In the genomic region with DNA sequence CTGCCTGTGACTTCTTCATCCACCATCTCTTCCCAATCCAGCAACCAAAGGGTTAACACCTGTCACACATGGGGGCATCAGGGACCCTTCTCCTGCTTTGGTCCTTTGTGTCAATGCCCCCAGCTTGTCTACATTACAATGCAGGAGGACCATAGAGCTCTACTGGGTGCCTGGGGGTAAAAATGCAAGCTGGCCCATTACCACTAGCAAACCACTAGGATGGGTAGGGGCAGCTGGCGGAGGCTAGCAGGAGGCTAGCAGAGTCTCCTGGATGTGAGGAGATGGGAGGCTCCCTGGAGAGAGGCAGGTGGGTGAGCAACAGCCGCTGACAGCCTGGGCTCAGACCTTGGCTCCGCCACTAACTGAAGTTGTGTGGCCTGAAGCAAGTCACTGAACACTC, we compare ENCODE assay signal across 21 cellular contexts.
"Had no signal": no experiment of that assay in that cellular context is flagged by ENCODE, and none has a peak within 500 bp of the region (broad histone marks: within the 10 kb centered on the region; RNA-seq: fewer than 3 reads in every experiment).

No MANE protein-coding gene starts in this region.

- H3K4me1 Mint-ChIP-seq: stimulated activated memory B cell treated with anti-CD40 and anti-IgM and Interleukin-4, amounts not matched to agents 10 μg/mL and 1 μg/mL and 100 μg/mL, for 72 hours had no signal

- H3K27ac ChIP-seq: coronary artery, foreskin keratinocyte, ovary, prostate gland, right lobe of liver, tibial artery, upper lobe of left lung, uterus had no signal

- H3K4me3 Mint-ChIP-seq: endodermal cell; naive thymus-derived CD8-positive, alpha-beta T cell; stimulated activated memory B cell treated with anti-CD40 and anti-IgM and Interleukin-4, amounts not matched to agents 10 μg/mL and 1 μg/mL and 100 μg/mL, for 72 hours; stimulated activated naive CD8-positive, alpha-beta T cell treated with anti-CD3 and anti-CD28 coated beads, Interleukin-15, Interleukin-2, amounts not matched to agents 100 ng/mL and 50 ng/mL, for 24 hours had no signal

- H3K9me3 ChIP-seq: mucosa of descending colon, ovary, prostate gland, right lobe of liver, tibial artery, upper lobe of left lung, uterus had no signal

- H3K36me3 ChIP-seq: ovary, prostate gland, right lobe of liver, tibial artery, upper lobe of left lung, uterus had no signal

- ATAC-seq: foreskin keratinocyte; left lobe of liver; mucosa of descending colon; naive thymus-derived CD8-positive, alpha-beta T cell; right lobe of liver; stimulated activated memory B cell treated with anti-CD40 and anti-IgM and Interleukin-4, amounts not matched to agents 10 μg/mL and 1 μg/mL and 100 μg/mL, for 72 hours had no signal

- H3K27ac Mint-ChIP-seq: endodermal cell; naive thymus-derived CD8-positive, alpha-beta T cell; stimulated activated memory B cell treated with anti-CD40 and anti-IgM and Interleukin-4, amounts not matched to agents 10 μg/mL and 1 μg/mL and 100 μg/mL, for 72 hours; stimulated activated naive CD8-positive, alpha-beta T cell treated with anti-CD3 and anti-CD28 coated beads, Interleukin-15, Interleukin-2, amounts not matched to agents 100 ng/mL and 50 ng/mL, for 24 hours had no signal

- DNase-seq: effector CD4-positive, alpha-beta T cell; endodermal cell; erythroblast; foreskin keratinocyte; islet precursor cell; mammary epithelial cell; mucosa of descending colon; naive thymus-derived CD8-positive, alpha-beta T cell; ovary; retina; right lobe of liver; stimulated activated CD4-positive, alpha-beta T cell treated with anti-CD3 and anti-CD28 coated beads, Interleukin-4, amount 100 ng/mL, for 1 hour; stimulated activated CD8-positive, alpha-beta memory T cell treated with anti-CD3 and anti-CD28 coated beads, Interleukin-4, amount 100 ng/mL, for 48 hours; tibial artery; upper lobe of left lung; uterus had no signal

- H3K27me3 Mint-ChIP-seq: stimulated activated naive CD8-positive, alpha-beta T cell treated with anti-CD3 and anti-CD28 coated beads, Interleukin-15, Interleukin-2, amounts not matched to agents 100 ng/mL and 50 ng/mL, for 24 hours had no signal

- H3K36me3 Mint-ChIP-seq: naive thymus-derived CD8-positive, alpha-beta T cell; stimulated activated memory B cell treated with anti-CD40 and anti-IgM and Interleukin-4, amounts not matched to agents 10 μg/mL and 1 μg/mL and 100 μg/mL, for 72 hours had no signal

- H3K4me1 ChIP-seq: foreskin keratinocyte, prostate gland, right lobe of liver, tibial artery, upper lobe of left lung, uterus had no signal

- H3K27me3 ChIP-seq: foreskin keratinocyte, ovary, right lobe of liver, tibial artery, upper lobe of left lung, uterus had no signal

- H3K9me3 Mint-ChIP-seq: naive thymus-derived CD8-positive, alpha-beta T cell; stimulated activated memory B cell treated with anti-CD40 and anti-IgM and Interleukin-4, amounts not matched to agents 10 μg/mL and 1 μg/mL and 100 μg/mL, for 72 hours; stimulated activated naive CD8-positive, alpha-beta T cell treated with anti-CD3 and anti-CD28 coated beads, Interleukin-15, Interleukin-2, amounts not matched to agents 100 ng/mL and 50 ng/mL, for 24 hours had no signal

- H3K4me3 ChIP-seq: coronary artery, mucosa of descending colon, ovary, prostate gland, right lobe of liver, tibial artery, upper lobe of left lung, uterus had no signal
